8 cellular contexts compared by ENCODE assay signal in the genomic region with DNA sequence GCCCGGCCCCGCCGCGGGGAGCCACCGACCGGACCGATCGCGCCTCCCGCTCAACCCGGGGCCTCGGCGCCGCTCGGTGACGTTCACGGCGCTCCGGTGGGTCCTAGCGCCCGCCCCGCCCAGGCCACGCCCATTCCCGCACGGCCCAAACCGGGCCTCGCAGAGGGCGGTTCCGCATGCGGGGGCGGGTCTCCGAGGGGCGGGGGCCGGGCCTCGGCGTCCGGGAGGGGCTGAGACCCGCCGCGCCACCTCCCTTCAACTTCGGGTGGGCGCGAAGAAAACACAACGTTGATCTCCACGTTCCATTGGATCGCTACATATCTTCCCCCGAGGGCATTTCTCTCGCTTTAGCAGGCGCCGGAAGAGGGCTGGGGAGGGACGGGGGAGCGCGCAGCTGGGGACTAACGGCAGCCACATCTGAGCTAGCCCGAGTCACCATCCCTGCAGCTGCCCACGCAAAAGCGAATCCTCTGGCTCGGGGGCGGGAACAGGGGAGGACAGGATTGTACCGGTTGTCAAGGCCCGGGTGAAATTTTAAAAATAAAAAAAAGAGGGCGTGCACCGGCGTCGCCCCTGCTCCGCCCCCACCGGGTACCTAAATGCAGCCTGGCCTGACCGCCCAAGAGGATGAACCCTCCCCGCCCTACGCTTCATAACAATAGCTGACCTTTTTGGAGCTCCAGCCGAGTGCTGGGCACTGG. TPM values are rescaled to one million over a fixed set of nuclear protein-coding genes. Genes with fewer than 3 reads are reported as not detected.
DNase-seq lines count a peak whose midpoint lies in the region; ATAC-seq and TF ChIP-seq lines count a peak whose summit lies in the region.

A gene (minus strand): TSS at position 78 of the 701 bp plus-strand sequence. CDS start 547 bp downstream, outside the sequence.

- H2AFZ ChIP-seq in GM23338: no peak within 1 kb of the TSS

- TF ChIP-seq POLR2A in testis (IDR thresholded peaks at IDR 0.05): no peak

- TF ChIP-seq CTCF in GM23338 (conservative IDR thresholded peaks at IDR 0.05; ENCODE audit: low read depth in 2 of 2): 0 out of 4 replicates have a peak, but pooled peaks of 1 of the 2 experiments have one; percentile 0
- TF ChIP-seq CTCF in glutamatergic neuron (IDR thresholded peaks at IDR 0.05; ENCODE audit: partially characterized antibody, unreplicated experiment): no peak
- TF ChIP-seq CTCF in osteocyte (IDR thresholded peaks at IDR 0.05): no peak
- TF ChIP-seq CTCF in testis (IDR thresholded peaks at IDR 0.05): no peak

- peak; percentile 85 for DNase-seq in ELR (ENCODE audit: low read depth)
- DNase-seq in GM23338 (ENCODE audit: low spot score): peak; percentile 91
- peak; percentile 82 for DNase-seq in LoVo (ENCODE audit: low spot score)
- DNase-seq in SKM-1 treated with dmso at 0.1 percent for 144 hours (lab: John Stamatoyannopoulos, UW; ENCODE audit: unreplicated experiment): peak; percentile 75
- peak; percentile 90 to 93 for DNase-seq in activated naive CD4-positive, alpha-beta T cell treated with anti-CD3 and anti-CD28 coated beads, Interleukin-2, amount 50 U/mL, for 72 hours (ENCODE audit: low spot score in 2 of 2)
- DNase-seq in glutamatergic neuron: peak; percentile 85
- peak; percentile 95 for DNase-seq in osteocyte (ENCODE audit: extremely low spot score, unreplicated experiment)
- DNase-seq in testis: peak; percentile 92

- H3K36me3 Mint-ChIP-seq in GM23338 (ENCODE audit: low read depth) (peaks cover 57% of the 10 kb centered on the region), glutamatergic neuron (ENCODE audit: unreplicated experiment) (no peaks in the 10 kb centered on the region), osteocyte (ENCODE audit: unreplicated experiment) (no peaks in the 10 kb centered on the region)
- H3K36me3 Mint-ChIP-seq in activated naive CD4-positive, alpha-beta T cell treated with anti-CD3 and anti-CD28 coated beads, Interleukin-2, amount 50 U/mL, for 72 hours: no peaks in the 10 kb centered on the region

- H3K4me3 Mint-ChIP-seq in GM23338 (peak within 1 kb of the TSS; percentile 85), glutamatergic neuron (ENCODE audit: unreplicated experiment) (peak within 1 kb of the TSS; percentile 87), osteocyte (ENCODE audit: unreplicated experiment) (peak within 1 kb of the TSS; percentile 87)

- H3K9me3 ChIP-seq in testis: no peaks in the 10 kb centered on the region

- H3K27me3 Mint-ChIP-seq in GM23338 (ENCODE audit: insufficient read depth, low read depth, poor library complexity) (peaks cover 13% of the 10 kb centered on the region), glutamatergic neuron (ENCODE audit: unreplicated experiment) (peaks cover 3% of the 10 kb centered on the region), osteocyte (ENCODE audit: unreplicated experiment) (no peaks in the 10 kb centered on the region)

- peaks cover 24% of the 10 kb centered on the region for H4K20me1 ChIP-seq in GM23338 (replicated peaks; ENCODE audit: insufficient read depth)

- 1 to 3% methylated on average over 28 to 71 of the region's 71 CpGs for WGBS in testis, 2 donors

- H3F3A ChIP-seq in GM23338 (replicated peaks; ENCODE audit: low read depth): peaks cover 46% of the 10 kb centered on the region

- intact Hi-C loops in testis (cut with DNase I; ENCODE audit: low total_unique reads): no loop called here

- H3K27me3 ChIP-seq in GM23338 (ENCODE audit: insufficient read depth): no peaks in the 10 kb centered on the region
- H3K27me3 ChIP-seq in testis: no peaks in the 10 kb centered on the region

- H3K9me3 Mint-ChIP-seq in GM23338: no peaks in the 10 kb centered on the region; the same call in 2 of the 3 replicates
- no peaks in the 10 kb centered on the region for H3K9me3 Mint-ChIP-seq in activated naive CD4-positive, alpha-beta T cell treated with anti-CD3 and anti-CD28 coated beads, Interleukin-2, amount 50 U/mL, for 72 hours
- peaks cover 8% of the 10 kb centered on the region for H3K9me3 Mint-ChIP-seq in glutamatergic neuron (ENCODE audit: unreplicated experiment)
- no peaks in the 10 kb centered on the region for H3K9me3 Mint-ChIP-seq in osteocyte (ENCODE audit: unreplicated experiment)

- H3K4me3 ChIP-seq in GM23338: peak within 1 kb of the TSS; percentile 97
- H3K4me3 ChIP-seq in testis: peak within 1 kb of the TSS; percentile 78 to 85

- peaks cover 53% of the 10 kb centered on the region for H3K4me1 ChIP-seq in GM23338 (ENCODE audit: insufficient read depth)
- H3K4me1 ChIP-seq in testis: peaks cover 13% of the 10 kb centered on the region

- H3K4me2 ChIP-seq in GM23338: peak within 1 kb of the TSS; percentile 79

- H3K4me1 Mint-ChIP-seq in GM23338: peaks cover 57% of the 10 kb centered on the region
- peaks cover 27% of the 10 kb centered on the region for H3K4me1 Mint-ChIP-seq in glutamatergic neuron (ENCODE audit: low read depth, unreplicated experiment)
- H3K4me1 Mint-ChIP-seq in osteocyte (ENCODE audit: unreplicated experiment): peaks cover 21% of the 10 kb centered on the region

- H3K36me3 ChIP-seq in GM23338 (ENCODE audit: insufficient read depth): peaks cover 18% of the 10 kb centered on the region
- no peaks in the 10 kb centered on the region for H3K36me3 ChIP-seq in testis (ENCODE audit: low read depth, missing control alignments)

- H3K27ac ChIP-seq in GM23338 (ENCODE audit: low read depth): peak within 1 kb of the TSS; percentile 100
- peak within 1 kb of the TSS; percentile 87 for H3K27ac ChIP-seq in testis

- peak; percentile 62 for ATAC-seq in GM23338
- ATAC-seq in activated naive CD4-positive, alpha-beta T cell treated with anti-CD3 and anti-CD28 coated beads, Interleukin-2, amount 50 U/mL, for 72 hours: peak; percentile 86 to 93

- peak within 1 kb of the TSS; percentile 96 for H3K27ac Mint-ChIP-seq in GM23338
- peak within 1 kb of the TSS; percentile 90 to 93 for H3K27ac Mint-ChIP-seq in activated naive CD4-positive, alpha-beta T cell treated with anti-CD3 and anti-CD28 coated beads, Interleukin-2, amount 50 U/mL, for 72 hours
- H3K27ac Mint-ChIP-seq in glutamatergic neuron (ENCODE audit: unreplicated experiment): peak within 1 kb of the TSS; percentile 81
- peak within 1 kb of the TSS; percentile 87 for H3K27ac Mint-ChIP-seq in osteocyte (ENCODE audit: unreplicated experiment)

- no peaks in the 10 kb centered on the region for H3K9me2 ChIP-seq in GM23338 (ENCODE audit: insufficient read depth)

- peaks cover 68% of the 10 kb centered on the region for H3K79me2 ChIP-seq in GM23338 (replicated peaks; ENCODE audit: insufficient read depth)

TF ChIP-seq in GM23338, 12 proteins besides CTCF, POLR2A, EP300 and RAD21:
- TF ChIP-seq CREB1 (CRISPR knock-in tag; IDR thresholded peaks at IDR 0.05; ENCODE audit: low read depth) (peak; percentile 95), POLR2AphosphoS5 (IDR thresholded peaks at IDR 0.05; ENCODE audit: low read depth) (peak; percentile 70; the same call in 1 of the 2 replicates), ZNF114 (CRISPR knock-in tag; IDR thresholded peaks at IDR 0.05) (no peak), EZH2 (IDR thresholded peaks at IDR 0.05; ENCODE audit: low read depth, unreplicated experiment) (no peak), NANOG (IDR thresholded peaks at IDR 0.05; ENCODE audit: borderline replicate concordance) (no peak)
- TF ChIP-seq, protein P1, sequence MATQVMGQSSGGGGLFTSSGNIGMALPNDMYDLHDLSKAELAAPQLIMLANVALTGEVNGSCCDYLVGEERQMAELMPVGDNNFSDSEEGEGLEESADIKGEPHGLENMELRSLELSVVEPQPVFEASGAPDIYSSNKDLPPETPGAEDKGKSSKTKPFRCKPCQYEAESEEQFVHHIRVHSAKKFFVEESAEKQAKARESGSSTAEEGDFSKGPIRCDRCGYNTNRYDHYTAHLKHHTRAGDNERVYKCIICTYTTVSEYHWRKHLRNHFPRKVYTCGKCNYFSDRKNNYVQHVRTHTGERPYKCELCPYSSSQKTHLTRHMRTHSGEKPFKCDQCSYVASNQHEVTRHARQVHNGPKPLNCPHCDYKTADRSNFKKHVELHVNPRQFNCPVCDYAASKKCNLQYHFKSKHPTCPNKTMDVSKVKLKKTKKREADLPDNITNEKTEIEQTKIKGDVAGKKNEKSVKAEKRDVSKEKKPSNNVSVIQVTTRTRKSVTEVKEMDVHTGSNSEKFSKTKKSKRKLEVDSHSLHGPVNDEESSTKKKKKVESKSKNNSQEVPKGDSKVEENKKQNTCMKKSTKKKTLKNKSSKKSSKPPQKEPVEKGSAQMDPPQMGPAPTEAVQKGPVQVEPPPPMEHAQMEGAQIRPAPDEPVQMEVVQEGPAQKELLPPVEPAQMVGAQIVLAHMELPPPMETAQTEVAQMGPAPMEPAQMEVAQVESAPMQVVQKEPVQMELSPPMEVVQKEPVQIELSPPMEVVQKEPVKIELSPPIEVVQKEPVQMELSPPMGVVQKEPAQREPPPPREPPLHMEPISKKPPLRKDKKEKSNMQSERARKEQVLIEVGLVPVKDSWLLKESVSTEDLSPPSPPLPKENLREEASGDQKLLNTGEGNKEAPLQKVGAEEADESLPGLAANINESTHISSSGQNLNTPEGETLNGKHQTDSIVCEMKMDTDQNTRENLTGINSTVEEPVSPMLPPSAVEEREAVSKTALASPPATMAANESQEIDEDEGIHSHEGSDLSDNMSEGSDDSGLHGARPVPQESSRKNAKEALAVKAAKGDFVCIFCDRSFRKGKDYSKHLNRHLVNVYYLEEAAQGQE (IDR thresholded peaks at IDR 0.05; ENCODE audit: unreplicated experiment): no peak
TF ChIP-seq in GM23338: peak in this region for 2.

RNA-seq across cellular contexts. Expression of the gene that starts here (rescaled TPM):
- total RNA-seq in GM23338 (2014; rRNA removed; shearing (Covaris generic)): 474 and 552 TPM in 2 replicates
- 478 and 498 TPM in 2 replicates for polyA plus RNA-seq in GM23338 (2016; fragmentation: Nextera tagmentation; extraction: Ambion mirVana)
- total RNA-seq in activated naive CD4-positive, alpha-beta T cell treated with anti-CD3 and anti-CD28 coated beads, Interleukin-2, amount 50 U/mL, for 72 hours: 100 to 1,000 TPM in 1 of 2 donors, 10 to 100 TPM in 1; 76.7 to 115 TPM
- total RNA-seq in glutamatergic neuron (ENCODE audit: unreplicated experiment): 90.2 TPM
- 48.0 and 50.1 TPM in 2 replicates for total RNA-seq in osteocyte
- total RNA-seq in testis: 100 to 1,000 TPM; 115 to 116 TPM
- polyA plus RNA-seq in testis (ENCODE audit: insufficient read depth, low read depth, low replicate concordance): 77.0 TPM

Comparison
In these comparisons a context has a peak if more than half of its experiments do, and no peak if none do; other contexts are left out.
1. Peak in every context shown above with its lines: DNase-seq, ATAC-seq, H3K4me3 ChIP-seq and H3K27ac ChIP-seq.